In the genomic region with DNA sequence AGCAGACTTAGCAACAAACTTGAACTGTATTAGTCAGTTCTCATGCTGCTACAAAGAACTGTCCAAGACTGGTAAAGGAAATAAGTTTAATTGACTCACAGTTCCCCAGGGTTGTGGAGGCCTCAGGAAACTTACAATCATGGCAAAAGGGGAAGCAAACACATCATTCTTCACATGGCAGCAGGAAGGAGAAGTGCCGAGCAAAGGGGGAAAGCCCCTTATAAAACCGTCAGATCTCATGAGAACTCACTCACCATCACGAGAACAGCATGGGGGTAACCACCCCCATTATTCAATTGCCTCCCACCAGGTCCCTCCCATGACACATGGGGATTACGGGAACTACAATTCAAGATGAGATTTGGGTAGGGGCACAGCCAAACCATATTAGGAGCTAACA, we compare ENCODE assay signal across 1 cellular context. TPM values are rescaled to one million over a fixed set of nuclear protein-coding genes. Genes with fewer than 3 reads are reported as not detected.
"Had no signal": no experiment of that assay in that cellular context is flagged by ENCODE, and none has a peak within 500 bp of the region (broad histone marks: within the 10 kb centered on the region; RNA-seq: fewer than 3 reads in every experiment).

No MANE protein-coding gene starts in this region.

RNA-seq across cellular contexts. Expression of a gene that starts 27.0 kb away (rescaled TPM):
- polyA plus RNA-seq: foreskin keratinocyte had no signal
